Comparison of ENCODE assay signal across 9 cellular contexts in genomic region chr11:45852712-45853101, GRCh38. TPM values are rescaled to one million over a fixed set of nuclear protein-coding genes. Genes with fewer than 3 reads are reported as not detected.
DNase-seq lines count a peak whose midpoint lies in the region; ATAC-seq and TF ChIP-seq lines count a peak whose summit lies in the region.
"Had no signal": no experiment of that assay in that cellular context is flagged by ENCODE, and none has a peak within 500 bp of the region (broad histone marks: within the 10 kb centered on the region; RNA-seq: fewer than 3 reads in every experiment).

No MANE protein-coding gene starts in this region.

- H3K9ac ChIP-seq in mesendoderm (ENCODE audit: low read length): no peak overlapping the region

- TF ChIP-seq POLR2A in GM18505 (IDR thresholded peaks at IDR 0.05; ENCODE audit: borderline replicate concordance, extremely low read depth, insufficient read depth, insufficient read length): no peak

- H2AK5ac ChIP-seq in mesendoderm (ENCODE audit: low read length): no peak overlapping the region

- no peaks in the 10 kb centered on the region for H3K9me3 ChIP-seq in effector memory CD4-positive, alpha-beta T cell (ENCODE audit: control insufficient read depth, low read length)

- H3K4me1 Mint-ChIP-seq in activated naive CD8-positive, alpha-beta T cell treated with anti-CD3 and anti-CD28 coated beads, Interleukin-2, amount 50 U/mL, for 24 hours: peaks cover 29% of the 10 kb centered on the region

- H3K18ac ChIP-seq in mesendoderm (ENCODE audit: low read length): no peak overlapping the region

- no peaks in the 10 kb centered on the region for H3K36me3 ChIP-seq in mesendoderm (ENCODE audit: control insufficient read depth, insufficient read depth, low read length)
- peaks cover 31% of the 10 kb centered on the region for H3K36me3 ChIP-seq in effector memory CD4-positive, alpha-beta T cell (ENCODE audit: control insufficient read depth, insufficient read depth, low read length)

- H3K79me1 ChIP-seq in mesendoderm (ENCODE audit: low read length): peaks cover 5% of the 10 kb centered on the region

- H3K79me2 ChIP-seq in mesendoderm (ENCODE audit: control insufficient read depth, insufficient read depth, low read length): peaks cover 1% of the 10 kb centered on the region

- H3K4me2 ChIP-seq in mesendoderm (ENCODE audit: low read length): no peak overlapping the region

- no peaks in the 10 kb centered on the region for H3K4me1 ChIP-seq in mesendoderm (ENCODE audit: control insufficient read depth, low read depth, low read length)
- peaks cover 16% of the 10 kb centered on the region for H3K4me1 ChIP-seq in effector memory CD4-positive, alpha-beta T cell (ENCODE audit: control insufficient read depth, insufficient read depth, low read length, poor library complexity, severe bottlenecking)

- peaks cover 7% of the 10 kb centered on the region for H3K36me3 Mint-ChIP-seq in activated naive CD8-positive, alpha-beta T cell treated with anti-CD3 and anti-CD28 coated beads, Interleukin-2, amount 50 U/mL, for 24 hours (ENCODE audit: low read depth)

- no peak overlapping the region for H3K56ac ChIP-seq in mesendoderm (ENCODE audit: low read length)

- no peak overlapping the region for H3K27ac Mint-ChIP-seq in activated naive CD8-positive, alpha-beta T cell treated with anti-CD3 and anti-CD28 coated beads, Interleukin-2, amount 50 U/mL, for 24 hours
- H3K27ac Mint-ChIP-seq: activated naive CD4-positive, alpha-beta T cell treated with anti-CD3 and anti-CD28 coated beads, Interleukin-2, amount 10 ng/mL, durations not matched to agents 7 days and 5 days had no signal

- no peaks in the 10 kb centered on the region for H3K27me3 Mint-ChIP-seq in activated naive CD8-positive, alpha-beta T cell treated with anti-CD3 and anti-CD28 coated beads, Interleukin-2, amount 50 U/mL, for 24 hours
- H3K27me3 Mint-ChIP-seq: activated naive CD4-positive, alpha-beta T cell treated with anti-CD3 and anti-CD28 coated beads, Interleukin-2, amount 10 ng/mL, durations not matched to agents 7 days and 5 days had no signal

- WGBS in mesendoderm (ENCODE audit: extremely low coverage, insufficient coverage, low lambda C conversion rate): no CpG with 5 or more reads among the region's 1 CpG

- no peak overlapping the region for H2BK15ac ChIP-seq in mesendoderm (replicated peaks; ENCODE audit: low read depth)

- no peak overlapping the region for H2BK5ac ChIP-seq in mesendoderm (ENCODE audit: low read length)

- no peak overlapping the region for H3K4me3 ChIP-seq in mesendoderm (ENCODE audit: low read length)
- H3K4me3 ChIP-seq in effector memory CD4-positive, alpha-beta T cell (ENCODE audit: insufficient read depth, low read depth, low read length, poor library complexity, severe bottlenecking): no peak overlapping the region

- H3K27ac ChIP-seq in angular gyrus (ENCODE audit: low read depth, low read length): peak overlapping the region; percentile 71
- H3K27ac ChIP-seq in mesendoderm (ENCODE audit: low read depth, low read length): no peak overlapping the region
- no peak overlapping the region for H3K27ac ChIP-seq in effector memory CD4-positive, alpha-beta T cell (ENCODE audit: insufficient read depth, low read length, poor library complexity, severe bottlenecking)

- no peak overlapping the region for H3K4ac ChIP-seq in mesendoderm (ENCODE audit: low read depth, low read length)

- H4K8ac ChIP-seq in mesendoderm (ENCODE audit: low read depth, low read length): no peak overlapping the region

- no peak overlapping the region for H3K4me3 Mint-ChIP-seq in activated naive CD8-positive, alpha-beta T cell treated with anti-CD3 and anti-CD28 coated beads, Interleukin-2, amount 50 U/mL, for 24 hours
- H3K4me3 Mint-ChIP-seq: activated naive CD4-positive, alpha-beta T cell treated with anti-CD3 and anti-CD28 coated beads, Interleukin-2, amount 10 ng/mL, durations not matched to agents 7 days and 5 days had no signal

- H3K9me3 Mint-ChIP-seq in activated naive CD8-positive, alpha-beta T cell treated with anti-CD3 and anti-CD28 coated beads, Interleukin-2, amount 50 U/mL, for 24 hours: no peaks in the 10 kb centered on the region
- H3K9me3 Mint-ChIP-seq: activated naive CD4-positive, alpha-beta T cell treated with anti-CD3 and anti-CD28 coated beads, Interleukin-2, amount 10 ng/mL, durations not matched to agents 7 days and 5 days had no signal

- H2BK120ac ChIP-seq in mesendoderm (ENCODE audit: low read depth, low read length): no peak overlapping the region

- no peak overlapping the region for H4K5ac ChIP-seq in mesendoderm (ENCODE audit: low read length)

- no peaks in the 10 kb centered on the region for H3K27me3 ChIP-seq in mesendoderm (ENCODE audit: insufficient read depth, low read length, poor library complexity)
- H3K27me3 ChIP-seq in effector memory CD4-positive, alpha-beta T cell (replicated peaks; ENCODE audit: control insufficient read depth, insufficient read depth, low read length, poor library complexity, severe bottlenecking): no peaks in the 10 kb centered on the region

- H3K23ac ChIP-seq in mesendoderm (ENCODE audit: low read length): no peak overlapping the region

- ATAC-seq in GM18505 (IDR thresholded peaks at IDR 0.05; ENCODE audit: unreplicated experiment) (peak; percentile 42), HG02642 (IDR thresholded peaks at IDR 0.05; ENCODE audit: poor library complexity, unreplicated experiment) (peak; percentile 50), GM18519 (IDR thresholded peaks at IDR 0.05; ENCODE audit: low FRiP score, unreplicated experiment) (no peak)
- ATAC-seq in activated naive CD8-positive, alpha-beta T cell treated with anti-CD3 and anti-CD28 coated beads, Interleukin-2, amount 50 U/mL, for 24 hours: no peak

- DNase-seq in mesendoderm: peak; percentile 48
- no peak for DNase-seq in activated CD4-positive, alpha-beta T cell treated with anti-CD3 and anti-CD28 coated beads, Interleukin-2, amount 50 U/mL, for 4 hours
- DNase-seq in activated naive CD8-positive, alpha-beta T cell treated with anti-CD3 and anti-CD28 coated beads, Interleukin-2, amount 50 U/mL, for 24 hours: no peak
- no peak for DNase-seq in effector memory CD4-positive, alpha-beta T cell
- DNase-seq: activated naive CD4-positive, alpha-beta T cell treated with anti-CD3 and anti-CD28 coated beads, Interleukin-2, amount 10 ng/mL, durations not matched to agents 7 days and 5 days had no signal

RNA-seq across cellular contexts. Expression of gene CRY2, which starts 5.4 kb away (rescaled TPM):
- 5.1 TPM for polyA plus RNA-seq in mesendoderm (2013, experiment 1 of 2)
- polyA plus RNA-seq in mesendoderm (2013, experiment 2 of 2): 5.1 TPM

RNA-seq across cellular contexts. Expression of gene MAPK8IP1, which starts 32.7 kb away (rescaled TPM):
- polyA plus RNA-seq in mesendoderm (2013, experiment 1 of 2): 14.5 TPM
- 15.2 TPM for polyA plus RNA-seq in mesendoderm (2013, experiment 2 of 2)

RNA-seq across cellular contexts. Expression of gene SLC35C1, which starts 47.8 kb away (rescaled TPM):
- 7.2 TPM for polyA plus RNA-seq in mesendoderm (2013, experiment 1 of 2)
- 7.3 TPM for polyA plus RNA-seq in mesendoderm (2013, experiment 2 of 2)

RNA-seq across cellular contexts. Expression of gene FREY1, which starts 54.4 kb away (rescaled TPM):
- 0.38 TPM for polyA plus RNA-seq in mesendoderm (2013, experiment 1 of 2)
- polyA plus RNA-seq in mesendoderm (2013, experiment 2 of 2): 0.34 TPM

Comparison
In these comparisons a context has a peak if more than half of its experiments do, and no peak if none do; other contexts are left out.
1. ATAC-seq: peak in GM18505 (single experiment) and HG02642 (single experiment); none in activated naive CD8-positive, alpha-beta T cell treated with anti-CD3 and anti-CD28 coated beads, Interleukin-2, amount 50 U/mL, for 24 hours (single experiment) and GM18519 (single experiment).